Comparison of ENCODE assay signal across 13 cellular contexts in the genomic region with DNA sequence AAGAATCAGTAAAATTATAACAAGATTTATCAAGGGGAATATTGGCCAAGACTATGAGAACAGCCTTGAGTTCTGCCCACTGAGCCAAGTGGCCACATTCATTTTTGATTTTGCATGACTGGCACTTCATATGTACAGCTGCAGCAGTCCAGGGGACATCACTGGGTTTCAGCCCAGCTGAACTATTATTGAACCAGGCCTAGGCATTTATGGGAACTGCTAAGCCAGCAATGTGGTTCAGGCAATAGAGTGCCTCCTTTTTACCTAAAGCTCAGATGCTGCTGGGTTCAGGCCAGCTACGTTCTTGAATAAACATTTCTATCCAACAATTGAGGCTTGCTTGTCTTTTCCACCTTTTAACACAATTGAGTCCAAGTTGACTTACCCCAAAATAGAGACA.
DNase-seq lines count a peak whose midpoint lies in the region; TF ChIP-seq lines count a peak whose summit lies in the region.
"Had no signal": no experiment of that assay in that cellular context is flagged by ENCODE, and none has a peak within 500 bp of the region (broad histone marks: within the 10 kb centered on the region; RNA-seq: fewer than 3 reads in every experiment).

No MANE protein-coding gene starts in this region.

- no peak for TF ChIP-seq CTCF in glutamatergic neuron (IDR thresholded peaks at IDR 0.05; ENCODE audit: partially characterized antibody, unreplicated experiment)

- H3K36me3 Mint-ChIP-seq in glutamatergic neuron (ENCODE audit: unreplicated experiment), result no peaks in the 10 kb centered on the region
- H3K36me3 Mint-ChIP-seq in activated naive CD8-positive, alpha-beta T cell treated with anti-CD3 and anti-CD28 coated beads for 36 hours, result no peaks in the 10 kb centered on the region
- H3K36me3 Mint-ChIP-seq: CD8-positive, alpha-beta T cell had no signal

- no peak overlapping the region for H3K4me3 Mint-ChIP-seq in glutamatergic neuron (ENCODE audit: unreplicated experiment)
- H3K4me3 Mint-ChIP-seq in activated naive CD8-positive, alpha-beta T cell treated with anti-CD3 and anti-CD28 coated beads for 36 hours, result no peak overlapping the region
- H3K4me3 Mint-ChIP-seq: B cell; CD4-positive, alpha-beta T cell; CD8-positive, alpha-beta T cell had no signal

- H3K9me3 Mint-ChIP-seq in glutamatergic neuron (ENCODE audit: unreplicated experiment), result peaks cover 4% of the 10 kb centered on the region
- no peaks in the 10 kb centered on the region for H3K9me3 Mint-ChIP-seq in activated naive CD8-positive, alpha-beta T cell treated with anti-CD3 and anti-CD28 coated beads for 36 hours
- H3K9me3 Mint-ChIP-seq: CD4-positive, alpha-beta T cell; CD8-positive, alpha-beta T cell had no signal

- H3K4me1 Mint-ChIP-seq in glutamatergic neuron (ENCODE audit: low read depth, unreplicated experiment), result peaks cover 7% of the 10 kb centered on the region
- H3K4me1 Mint-ChIP-seq in activated naive CD8-positive, alpha-beta T cell treated with anti-CD3 and anti-CD28 coated beads for 36 hours, result no peaks in the 10 kb centered on the region

- no peaks in the 10 kb centered on the region for H3K27me3 Mint-ChIP-seq in glutamatergic neuron (ENCODE audit: unreplicated experiment)
- H3K27me3 Mint-ChIP-seq in activated naive CD8-positive, alpha-beta T cell treated with anti-CD3 and anti-CD28 coated beads for 36 hours, result no peaks in the 10 kb centered on the region

- H3K27ac Mint-ChIP-seq in glutamatergic neuron (ENCODE audit: unreplicated experiment), result peak overlapping the region; percentile 69
- H3K27ac Mint-ChIP-seq in activated naive CD8-positive, alpha-beta T cell treated with anti-CD3 and anti-CD28 coated beads for 36 hours, result no peak overlapping the region
- H3K27ac Mint-ChIP-seq: B cell; CD4-positive, alpha-beta T cell; CD8-positive, alpha-beta T cell had no signal

- DNase-seq in NCI-H1092 treated with DMSO at 0.1 percent for 48 hours (lab: John Stamatoyannopoulos, UW) (peak; percentile 8), NCI-H1092 (lab: John Stamatoyannopoulos, UW) (no peak), NCI-H446 treated with DMSO at 0.1 percent for 48 hours (lab: John Stamatoyannopoulos, UW) (peak; percentile 59), glutamatergic neuron (no peak)
- no peak for DNase-seq in activated naive CD8-positive, alpha-beta T cell treated with anti-CD3 and anti-CD28 coated beads for 36 hours
- DNase-seq: AML-193; Caco-2; Calu3; CD4-positive, alpha-beta T cell; CD8-positive, alpha-beta T cell; DMS79 treated with DMSO at 0.1 percent for 48 hours; GF-D8 had no signal

Comparison
In these comparisons a context has a peak if more than half of its experiments do, and no peak if none do; other contexts are left out.
1. DNase-seq: peak in NCI-H1092 treated with DMSO at 0.1 percent for 48 hours (single experiment) and NCI-H446 treated with DMSO at 0.1 percent for 48 hours (single experiment); none in NCI-H1092 (single experiment), glutamatergic neuron (single experiment) and activated naive CD8-positive, alpha-beta T cell treated with anti-CD3 and anti-CD28 coated beads for 36 hours (single experiment).